Comparison of ENCODE assay signal across 12 cellular contexts in genomic region chr17:66300956-66301355, GRCh38. TPM values are rescaled to one million over a fixed set of nuclear protein-coding genes. Genes with fewer than 3 reads are reported as not detected.
DNase-seq lines count a peak whose midpoint lies in the region; ATAC-seq, FAIRE-seq and TF ChIP-seq lines count a peak whose summit lies in the region.
"Had no signal": no experiment of that assay in that cellular context is flagged by ENCODE, and none has a peak within 500 bp of the region (broad histone marks: within the 10 kb centered on the region; RNA-seq: fewer than 3 reads in every experiment).

No MANE protein-coding gene starts in this region.

- intact Hi-C loops in HepG2 (cut with micrococcal nuclease; ENCODE audit: unreplicated experiment) (loop anchor here (5.0 kb wide), 3 partner anchors 41 to 99 kb away; partner anchors contain the start of gene APOH), right lobe of liver (cut with DNase I) (no loop called here)

- H3K27me3 ChIP-seq in HepG2 (ENCODE audit: control insufficient read depth in 1 of 2, insufficient read depth in 2 of 2, low read length in 2 of 2), result no peaks in the 10 kb centered on the region
- no peaks in the 10 kb centered on the region for H3K27me3 ChIP-seq in right lobe of liver
- H3K27me3 ChIP-seq: adrenal gland, pancreas, stomach had no signal

- H4K20me1 ChIP-seq in HepG2 (ENCODE audit: insufficient read depth, low read length), result no peaks in the 10 kb centered on the region

- peaks cover 26% of the 10 kb centered on the region for H3K79me2 ChIP-seq in HepG2 (ENCODE audit: insufficient read depth, low read length)

- no peak for TF ChIP-seq POLR2A in HepG2 (IDR thresholded peaks at IDR 0.05; ENCODE audit: insufficient read depth in 1 of 2, low read depth in 2 of 2, low read length in 2 of 2)
- TF ChIP-seq POLR2A in right lobe of liver (IDR thresholded peaks at IDR 0.05), result no peak

- H3K9ac ChIP-seq in HepG2 (ENCODE audit: insufficient read depth, low read depth, low read length), result no peak overlapping the region

- 98% methylated on average over 8 of the region's 8 CpGs for WGBS in HepG2 (ENCODE audit: low lambda C conversion rate)
- WGBS in right lobe of liver (ENCODE audit: insufficient coverage, low coverage, low lambda C conversion rate, missing lambda C conversion rate), result 80% methylated on average over 8 of the region's 8 CpGs

- POLR2A ChIA-PET in HepG2 (lab: Yijun Ruan, JAX) (interaction anchor here (1.2 kb wide), 1 partner anchor 114 kb away, joined by 4 read pairs; no protein-coding TSS in a partner anchor), WTC11 (lab: Charles Lee) (no interaction called here)

- no peak overlapping the region for H3K4me3 ChIP-seq in HepG2 (replicated peaks in 1 of 3; ENCODE audit: insufficient read depth in 1 of 3, low read depth in 2 of 3, low read length in 3 of 3)
- no peak overlapping the region for H3K4me3 ChIP-seq in right lobe of liver
- H3K4me3 ChIP-seq in foreskin fibroblast (ENCODE audit: low read depth in 1 of 2, low read length in 2 of 2), result no peak overlapping the region

- BruUV-seq in HepG2 (replicated peaks; lab: Mats Ljungman, UMichigan), result no TSS peak

- no peaks in the 10 kb centered on the region for H3K9me3 ChIP-seq in HepG2 (ENCODE audit: low read length)
- H3K9me3 ChIP-seq in right lobe of liver, result no peaks in the 10 kb centered on the region
- H3K9me3 ChIP-seq: adrenal gland, pancreas, stomach had no signal

- H3K4me3 Mint-ChIP-seq in WTC11 (peak overlapping the region; percentile 86), type B pancreatic cell (peak overlapping the region; percentile 93)

- no peak for ATAC-seq in HepG2
- ATAC-seq in right lobe of liver, result no peak
- no peak for ATAC-seq in WTC11
- no peak for ATAC-seq in GM18498 (IDR thresholded peaks at IDR 0.05; ENCODE audit: unreplicated experiment)

- H3K4me1 ChIP-seq in HepG2 (ENCODE audit: insufficient read depth, low read length), result peaks cover 21% of the 10 kb centered on the region
- peaks cover 0 to 15% (median 2%) of the 10 kb centered on the region in 4 donors for H3K4me1 ChIP-seq in right lobe of liver
- H3K4me1 ChIP-seq: pancreas had no signal

- CTCF ChIA-PET in HepG2 (lab: Yijun Ruan, JAX; ENCODE audit: low intra/inter-chr PET ratio, low total read pairs), result no interaction called here
- CTCF ChIA-PET in WTC11 (lab: Charles Lee), result interaction anchor here (2.5 kb wide), 1 partner anchor 10 kb away, joined by 9 read pairs; no protein-coding TSS in a partner anchor

- no peak for FAIRE-seq in HepG2 (lab: Jason Lieb, UNC)
- FAIRE-seq: pancreas had no signal

- no peaks in the 10 kb centered on the region for H3K9me3 Mint-ChIP-seq in WTC11
- H3K9me3 Mint-ChIP-seq in type B pancreatic cell, result peaks cover 5% of the 10 kb centered on the region

- no peak for TF ChIP-seq CTCF in HepG2 (CRISPR knock-in tag; IDR thresholded peaks at IDR 0.05)
- TF ChIP-seq CTCF in right lobe of liver (IDR thresholded peaks at IDR 0.05), result no peak
- TF ChIP-seq CTCF in WTC11 (IDR thresholded peaks at IDR 0.05), result no peak
- TF ChIP-seq CTCF in foreskin fibroblast (IDR thresholded peaks at IDR 0.05; ENCODE audit: low read depth, low read length), result no peak
- TF ChIP-seq CTCF in type B pancreatic cell (conservative IDR thresholded peaks at IDR 0.05), result no peak

- peaks cover 34% of the 10 kb centered on the region for H3K27me3 Mint-ChIP-seq in WTC11 (ENCODE audit: low read depth)
- H3K27me3 Mint-ChIP-seq in type B pancreatic cell, result peaks cover 52% of the 10 kb centered on the region

- TF ChIP-seq RAD21 in HepG2 (CRISPR knock-in tag; IDR thresholded peaks at IDR 0.05), result no peak

- no peak for DNase-seq in HepG2 (ENCODE audit: low spot score)
- no peak for DNase-seq in right lobe of liver
- no peak for DNase-seq in WTC11 (ENCODE audit: low spot score)
- peak; percentile 21 to 60 for DNase-seq in foreskin fibroblast
- no peak for DNase-seq in type B pancreatic cell (ENCODE audit: extremely low spot score, unreplicated experiment)
- DNase-seq in cortex of kidney (lab: John Stamatoyannopoulos, UW), result no peak
- DNase-seq in NCI-H2171 (lab: John Stamatoyannopoulos, UW), result no peak
- DNase-seq: adrenal gland, pancreas, SHP77, stomach had no signal

- in situ Hi-C loops in HepG2 (cut with HindIII; ENCODE audit: extremely low pct_ligation_motif_present, low pct_unique_long_range_greater_than_20kb), result loop anchor here (10.0 kb wide), 1 partner anchor 114 kb away; no protein-coding TSS in a partner anchor

- peak overlapping the region; percentile 99; the same call in 1 of the 2 replicates for H3K4me2 ChIP-seq in HepG2 (ENCODE audit: low read depth, low read length)

- TF ChIP-seq EP300 in HepG2 (IDR thresholded peaks at IDR 0.05; ENCODE audit: low read depth in 2 of 2, low read length in 2 of 2), result no peak
- no peak for TF ChIP-seq EP300 in HepG2 (CRISPR knock-in tag; IDR thresholded peaks at IDR 0.05; ENCODE audit: borderline replicate concordance)

- H3K36me3 Mint-ChIP-seq in WTC11 (no peaks in the 10 kb centered on the region), type B pancreatic cell (peaks cover 3% of the 10 kb centered on the region)

- no peak overlapping the region for H2AFZ ChIP-seq in HepG2 (ENCODE audit: low read length)

- H3K36me3 ChIP-seq in HepG2 (replicated peaks in 1 of 2; ENCODE audit: control insufficient read depth in 1 of 2, insufficient read depth in 2 of 2, low read length in 2 of 2) (no peaks in the 10 kb centered on the region), right lobe of liver (no peaks in the 10 kb centered on the region)
- H3K36me3 ChIP-seq: adrenal gland, pancreas, stomach had no signal

- H3K4me1 Mint-ChIP-seq in WTC11 (peaks cover 36% of the 10 kb centered on the region), type B pancreatic cell (ENCODE audit: unreplicated experiment) (peaks cover 25% of the 10 kb centered on the region)

- H3K27ac ChIP-seq in HepG2 (ENCODE audit: extremely low read length, insufficient read depth, low read length), result no peak overlapping the region
- H3K27ac ChIP-seq in right lobe of liver, result no peak overlapping the region
- H3K27ac ChIP-seq: pancreas had no signal

- no peak overlapping the region for H3K27ac Mint-ChIP-seq in WTC11
- H3K27ac Mint-ChIP-seq in type B pancreatic cell, result no peak overlapping the region

TF ChIP-seq in HepG2, 621 proteins besides CTCF, POLR2A, EP300 and RAD21:
- TF ChIP-seq ADNP (CRISPR knock-in tag; IDR thresholded peaks at IDR 0.05) (no peak), MIER2 (CRISPR knock-in tag; IDR thresholded peaks at IDR 0.05) (no peak), ZNF670 (CRISPR knock-in tag; IDR thresholded peaks at IDR 0.05; ENCODE audit: borderline replicate concordance) (0 out of 2 replicates have a peak, but pooled peaks have one; percentile 1)

TF ChIP-seq in WTC11, 78 proteins besides CTCF, POLR2A, EP300 and RAD21 (continues in another document):
- no peak for TF ChIP-seq PRRX2 (CRISPR knock-in tag; IDR thresholded peaks at IDR 0.05)
- TF ChIP-seq ZNF423 (CRISPR knock-in tag; IDR thresholded peaks at IDR 0.05), result no peak

RNA-seq across cellular contexts. Expression of gene PRKCA, which starts 1.5 kb away (rescaled TPM):
- total RNA-seq in HepG2 (2016; rRNA removed; fragmentation: Illumina TruSeq; extraction: Trizol), result 18.5 and 24.4 TPM in 2 replicates
- 6.7 and 7.1 TPM in 2 replicates for total RNA-seq in HepG2 (2016; cell fraction: cytosol; rRNA removed; fragmentation: Illumina TruSeq; extraction: Trizol; ENCODE audit: low read depth)
- total RNA-seq in HepG2 (2016; cell fraction: insoluble cytoplasmic fraction; rRNA removed; fragmentation: Illumina TruSeq; extraction: Trizol), result 17.8 and 22.1 TPM in 2 replicates
- 8.8 and 9.9 TPM in 2 replicates for total RNA-seq in HepG2 (2016; cell fraction: membrane; rRNA removed; fragmentation: Illumina TruSeq; extraction: Trizol)
- 36.9 and 39.8 TPM in 2 replicates for total RNA-seq in HepG2 (2016; cell fraction: nucleus; rRNA removed; fragmentation: Illumina TruSeq; extraction: Trizol)
- polyA plus RNA-seq in HepG2 (2011; rRNA removed), result 20.1 and 21.5 TPM in 2 replicates
- 13.2 and 17.7 TPM in 2 replicates for polyA plus RNA-seq in HepG2 (2011; cell fraction: cytosol; rRNA removed)
- 19.1 and 22.8 TPM in 2 replicates for polyA plus RNA-seq in HepG2 (2011; cell fraction: nucleus; rRNA removed)
- 14.6 and 15.5 TPM in 2 replicates for polyA plus RNA-seq in HepG2 (2012)
- polyA plus RNA-seq in HepG2 (2016; cell fraction: cytosol; fragmentation: Illumina TruSeq; extraction: Trizol; ENCODE audit: low read depth), result 1.4 and 1.8 TPM in 2 replicates
- 21.7 and 25.8 TPM in 2 replicates for polyA plus RNA-seq in HepG2 (2016; cell fraction: insoluble cytoplasmic fraction; fragmentation: Illumina TruSeq; extraction: Trizol; ENCODE audit: low read depth)
- polyA plus RNA-seq in HepG2 (2016; cell fraction: membrane; fragmentation: Illumina TruSeq; extraction: Trizol; ENCODE audit: low read depth), result 3.4 and 3.7 TPM in 2 replicates
- 26.4 and 28.3 TPM in 2 replicates for polyA plus RNA-seq in HepG2 (2016; cell fraction: nucleus; fragmentation: Illumina TruSeq; extraction: Trizol; ENCODE audit: insufficient read depth, low read depth)
- 19.6 and 43.9 TPM in 2 replicates for polyA minus RNA-seq in HepG2 (2011; rRNA and poly(A)+ RNA removed; ENCODE audit: low replicate concordance)
- 24.9 and 27.4 TPM in 2 replicates for polyA minus RNA-seq in HepG2 (2011; cell fraction: cytosol; rRNA and poly(A)+ RNA removed)
- 52.5 and 53.8 TPM in 2 replicates for polyA minus RNA-seq in HepG2 (2011; cell fraction: nucleus; rRNA and poly(A)+ RNA removed)
- 10 to 100 TPM; 11.7 to 23.0 (median 18.7) TPM for total RNA-seq in right lobe of liver
- 21.1 to 29.5 TPM (median 21.6 TPM) in 3 replicates for total RNA-seq in WTC11 (2021)
- 13.4 and 16.1 TPM in 2 replicates for total RNA-seq in type B pancreatic cell (ENCODE audit: low replicate concordance)

Comparison
In these comparisons a context has a peak if more than half of its experiments do, and no peak if none do; other contexts are left out.
1. DNase-seq: peak in foreskin fibroblast (2 of 2); none in HepG2 (single experiment), right lobe of liver (0 of 3), WTC11 (single experiment), type B pancreatic cell (single experiment), cortex of kidney (single experiment) and NCI-H2171 (single experiment).